Comparison of ENCODE assay signal across 15 cellular contexts in the genomic region with DNA sequence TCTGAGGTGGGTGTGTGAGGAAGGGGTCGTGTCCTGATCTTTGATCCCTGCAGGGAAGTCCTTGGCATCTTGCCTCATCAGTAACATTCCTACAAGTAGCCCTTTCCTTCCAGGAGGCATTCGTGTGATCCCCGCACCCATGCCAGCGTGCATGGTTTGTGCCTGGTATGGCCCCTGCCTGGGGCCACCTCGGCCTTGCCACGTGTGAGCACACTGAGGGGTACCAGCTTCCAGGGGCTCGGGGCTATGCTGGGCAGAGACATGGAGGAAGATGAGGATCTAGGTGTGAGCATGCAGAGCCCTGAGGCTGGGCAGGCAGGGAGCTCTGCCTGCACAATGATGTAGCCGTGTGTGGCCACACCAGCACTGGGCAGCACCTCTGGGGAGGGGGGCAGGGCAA. TPM values are rescaled to one million over a fixed set of nuclear protein-coding genes. Genes with fewer than 3 reads are reported as not detected.
DNase-seq lines count a peak whose midpoint lies in the region; ATAC-seq and TF ChIP-seq lines count a peak whose summit lies in the region.
"Had no signal": no experiment of that assay in that cellular context is flagged by ENCODE, and none has a peak within 500 bp of the region (broad histone marks: within the 10 kb centered on the region; RNA-seq: fewer than 3 reads in every experiment).

No MANE protein-coding gene starts in this region.

- CTCF ChIA-PET in MCF 10A (lab: Yijun Ruan, JAX), result no interaction called here

- peak overlapping the region; percentile 26 for H3K27ac Mint-ChIP-seq in T-helper 1 cell treated with Interleukin-12 subunit alpha and Interleukin-12 subunit beta and Interleukin-4 antibody, amounts not matched to agents 30 μg/mL and 1 μg/mL, for 36 hours
- peak overlapping the region; percentile 33 to 80 for H3K27ac Mint-ChIP-seq in stimulated activated naive CD8-positive, alpha-beta T cell treated with anti-CD3 and anti-CD28 coated beads, Interleukin-15, amount 100 ng/mL, for 72 hours
- H3K27ac Mint-ChIP-seq in nephron progenitor cell (peak overlapping the region; percentile 66), MCF 10A (ENCODE audit: low read depth, unreplicated experiment) (no peak overlapping the region)
- H3K27ac Mint-ChIP-seq: CD8-positive, alpha-beta memory T cell; HFFc6 had no signal

- TF ChIP-seq CTCF in nephron progenitor cell (IDR thresholded peaks at IDR 0.05) (no peak), MCF 10A (IDR thresholded peaks at IDR 0.05; ENCODE audit: unreplicated experiment) (no peak)

- H3K4me1 Mint-ChIP-seq in T-helper 1 cell treated with Interleukin-12 subunit alpha and Interleukin-12 subunit beta and Interleukin-4 antibody, amounts not matched to agents 30 μg/mL and 1 μg/mL, for 36 hours (ENCODE audit: low read depth), result peaks cover 2% of the 10 kb centered on the region
- H3K4me1 Mint-ChIP-seq in stimulated activated naive CD8-positive, alpha-beta T cell treated with anti-CD3 and anti-CD28 coated beads, Interleukin-15, amount 100 ng/mL, for 72 hours, result peaks cover 26% of the 10 kb centered on the region
- H3K4me1 Mint-ChIP-seq in nephron progenitor cell, result peaks cover 8% of the 10 kb centered on the region
- peaks cover 5% of the 10 kb centered on the region for H3K4me1 Mint-ChIP-seq in MCF 10A (ENCODE audit: insufficient read depth, unreplicated experiment)

- intact Hi-C loops in MCF 10A (cut with micrococcal nuclease), result no loop called here

- no peak overlapping the region for H3K4me3 Mint-ChIP-seq in T-helper 1 cell treated with Interleukin-12 subunit alpha and Interleukin-12 subunit beta and Interleukin-4 antibody, amounts not matched to agents 30 μg/mL and 1 μg/mL, for 36 hours
- no peak overlapping the region for H3K4me3 Mint-ChIP-seq in stimulated activated naive CD8-positive, alpha-beta T cell treated with anti-CD3 and anti-CD28 coated beads, Interleukin-15, amount 100 ng/mL, for 72 hours
- H3K4me3 Mint-ChIP-seq in nephron progenitor cell (no peak overlapping the region), MCF 10A (ENCODE audit: unreplicated experiment) (no peak overlapping the region)
- H3K4me3 Mint-ChIP-seq: CD8-positive, alpha-beta memory T cell; HFFc6 had no signal

- no peaks in the 10 kb centered on the region for H3K27me3 Mint-ChIP-seq in T-helper 1 cell treated with Interleukin-12 subunit alpha and Interleukin-12 subunit beta and Interleukin-4 antibody, amounts not matched to agents 30 μg/mL and 1 μg/mL, for 36 hours (ENCODE audit: low read depth)
- no peaks in the 10 kb centered on the region for H3K27me3 Mint-ChIP-seq in stimulated activated naive CD8-positive, alpha-beta T cell treated with anti-CD3 and anti-CD28 coated beads, Interleukin-15, amount 100 ng/mL, for 72 hours
- H3K27me3 Mint-ChIP-seq in nephron progenitor cell (ENCODE audit: low read depth, poor library complexity) (peaks cover 19% of the 10 kb centered on the region), MCF 10A (ENCODE audit: insufficient read depth, unreplicated experiment) (no peaks in the 10 kb centered on the region)
- H3K27me3 Mint-ChIP-seq: CD8-positive, alpha-beta memory T cell had no signal

- no peak for ATAC-seq in stimulated activated naive CD8-positive, alpha-beta T cell treated with anti-CD3 and anti-CD28 coated beads, Interleukin-15, amount 100 ng/mL, for 72 hours
- no peak for ATAC-seq in stimulated activated naive CD8-positive, alpha-beta T cell treated with anti-CD3 and anti-CD28 coated beads, Interleukin-15, Interleukin-2, amounts not matched to agents 100 U/mL and 50 U/mL, for 24 hours
- no peak for ATAC-seq in HG02763 (IDR thresholded peaks at IDR 0.05; ENCODE audit: unreplicated experiment)

- POLR2A ChIA-PET in MCF 10A (lab: Yijun Ruan, JAX), result no interaction called here

- DNase-seq in T-helper 1 cell (no peak), nephron progenitor cell (no peak), MCF 10A (ENCODE audit: unreplicated experiment) (no peak), DMS 273 treated with DMSO at 0.1 percent for 48 hours (lab: John Stamatoyannopoulos, UW) (no peak)
- no peak for DNase-seq in stimulated activated naive CD8-positive, alpha-beta T cell treated with anti-CD3 and anti-CD28 coated beads, Interleukin-15, amount 100 ng/mL, for 72 hours
- DNase-seq in stimulated activated naive CD8-positive, alpha-beta T cell treated with anti-CD3 and anti-CD28 coated beads, Interleukin-15, Interleukin-2, amounts not matched to agents 100 U/mL and 50 U/mL, for 24 hours, result no peak
- DNase-seq: AML-193; Caco-2; CD8-positive, alpha-beta memory T cell; DMS53; GF-D8; HCEC 1CT; HFFc6 had no signal

- H3K36me3 Mint-ChIP-seq in T-helper 1 cell treated with Interleukin-12 subunit alpha and Interleukin-12 subunit beta and Interleukin-4 antibody, amounts not matched to agents 30 μg/mL and 1 μg/mL, for 36 hours (ENCODE audit: low read depth), result no peaks in the 10 kb centered on the region
- H3K36me3 Mint-ChIP-seq in nephron progenitor cell (ENCODE audit: low read depth) (no peaks in the 10 kb centered on the region), MCF 10A (ENCODE audit: insufficient read depth, unreplicated experiment) (no peaks in the 10 kb centered on the region)

- BruUV-seq in MCF 10A (replicated peaks; lab: Mats Ljungman, UMichigan), result no TSS peak

- no peaks in the 10 kb centered on the region for H3K9me3 Mint-ChIP-seq in T-helper 1 cell treated with Interleukin-12 subunit alpha and Interleukin-12 subunit beta and Interleukin-4 antibody, amounts not matched to agents 30 μg/mL and 1 μg/mL, for 36 hours
- H3K9me3 Mint-ChIP-seq in stimulated activated naive CD8-positive, alpha-beta T cell treated with anti-CD3 and anti-CD28 coated beads, Interleukin-15, amount 100 ng/mL, for 72 hours, result no peaks in the 10 kb centered on the region
- no peaks in the 10 kb centered on the region for H3K9me3 Mint-ChIP-seq in nephron progenitor cell
- no peaks in the 10 kb centered on the region for H3K9me3 Mint-ChIP-seq in MCF 10A (ENCODE audit: unreplicated experiment)
- H3K9me3 Mint-ChIP-seq: CD8-positive, alpha-beta memory T cell; HFFc6 had no signal

RNA-seq across cellular contexts. Expression of a gene that starts 6.0 kb away (rescaled TPM):
- 5.0 and 5.3 TPM in 2 replicates for total RNA-seq in MCF 10A (2022)

RNA-seq across cellular contexts. Expression of a gene that starts 19.4 kb away (rescaled TPM):
- 0.42 and 0.91 TPM in 2 replicates for total RNA-seq in MCF 10A (2022)

RNA-seq across cellular contexts. Expression of a gene that starts 33.5 kb away (rescaled TPM):
- total RNA-seq in MCF 10A (2022), result 15.0 and 15.8 TPM in 2 replicates

RNA-seq across cellular contexts. Expression of a gene that starts 42.2 kb away (rescaled TPM):
- 16.2 and 21.2 TPM in 2 replicates for total RNA-seq in MCF 10A (2022)

RNA-seq across cellular contexts. Expression of a gene that starts 42.3 kb away (rescaled TPM):
- total RNA-seq in MCF 10A (2022), result 66.7 and 89.2 TPM in 2 replicates
